In genomic region chr15:80989518-80990478, GRCh38 we compare ENCODE assay signal across 1 cellular context.
TF ChIP-seq lines count a peak whose summit lies in the region.

Gene MESD, minus strand, starts transcription at chr15:80989819. Its CDS starts 28 bp downstream, at chr15:80989791.

TF ChIP-seq in K562, 482 proteins besides CTCF, POLR2A, EP300 and RAD21 (continued from another document and continues in another):
- TF ChIP-seq ZMIZ1 (IDR thresholded peaks at IDR 0.05; ENCODE audit: low read depth in 2 of 2, low read length in 2 of 2): no peak
- no peak for TF ChIP-seq CGGBP1 (CRISPR knock-in tag; IDR thresholded peaks at IDR 0.05)
- TF ChIP-seq YY1 (IDR thresholded peaks at IDR 0.05; ENCODE audit: borderline replicate concordance in 1 of 3, control insufficient read depth in 1 of 3, extremely low read depth in 1 of 3, insufficient read depth in 3 of 3, insufficient read length in 1 of 3, insufficient replicate concordance in 2 of 3, low read depth in 1 of 3, low read length in 2 of 3): peak; percentile 84 to 96 (median 95)
- no peak for TF ChIP-seq PPARD (CRISPR knock-in tag; IDR thresholded peaks at IDR 0.05)
- no peak for TF ChIP-seq CEBPG (CRISPR knock-in tag; IDR thresholded peaks at IDR 0.05)
- no peak for TF ChIP-seq CEBPG (tag; conservative IDR thresholded peaks at IDR 0.05 in 1 of 2, IDR thresholded peaks at IDR 0.05 in 1 of 2)
- peak; percentile 67; the same call in 1 of the 2 replicates for TF ChIP-seq VEZF1 (CRISPR knock-in tag; IDR thresholded peaks at IDR 0.05)
- TF ChIP-seq MLLT1 (IDR thresholded peaks at IDR 0.05): peak in 1 of 2 experiments; percentile 47; a peak in 1 of 4 replicates
- no peak for TF ChIP-seq ZNF253 (CRISPR knock-in tag; conservative IDR thresholded peaks at IDR 0.05)
- TF ChIP-seq HNRNPL (IDR thresholded peaks at IDR 0.05; ENCODE audit: low read depth, low read length): no peak
- no peak for TF ChIP-seq ZNF282 (CRISPR knock-in tag; IDR thresholded peaks at IDR 0.05)
- no peak for TF ChIP-seq SRSF3 (IDR thresholded peaks at IDR 0.05; ENCODE audit: insufficient read depth, low read length)
- no peak for TF ChIP-seq CTCFL (IDR thresholded peaks at IDR 0.05; ENCODE audit: borderline replicate concordance, insufficient read depth, low read depth, low read length, poor library complexity, severe bottlenecking)
- no peak for TF ChIP-seq ZNF644 (tag; IDR thresholded peaks at IDR 0.05; ENCODE audit: low read depth)
- no peak for TF ChIP-seq POLR3G (IDR thresholded peaks at IDR 0.05; ENCODE audit: extremely low read depth, insufficient read length, insufficient replicate concordance)
- TF ChIP-seq POLR2G (IDR thresholded peaks at IDR 0.05; ENCODE audit: low read depth, low read length): peak; percentile 97
- no peak for TF ChIP-seq SAFB2 (IDR thresholded peaks at IDR 0.05; ENCODE audit: borderline replicate concordance, low read depth, low read length, severe bottlenecking)
- no peak for TF ChIP-seq PYGO2 (tag; IDR thresholded peaks at IDR 0.05)
- no peak for TF ChIP-seq BHLHE40 (IDR thresholded peaks at IDR 0.05; ENCODE audit: low read length)
- no peak for TF ChIP-seq SFPQ (IDR thresholded peaks at IDR 0.05; ENCODE audit: low read depth, low read length)
- TF ChIP-seq PRMT5 (CRISPR knock-in tag; IDR thresholded peaks at IDR 0.05): no peak
- TF ChIP-seq FOXA1 (IDR thresholded peaks at IDR 0.05; ENCODE audit: borderline replicate concordance): no peak
- TF ChIP-seq PML (IDR thresholded peaks at IDR 0.05; ENCODE audit: low read length): peak; percentile 58; the same call in 1 of the 2 replicates
- no peak for TF ChIP-seq CREB3 (tag; conservative IDR thresholded peaks at IDR 0.05; ENCODE audit: low read depth)
- TF ChIP-seq MEF2A (IDR thresholded peaks at IDR 0.05; ENCODE audit: control insufficient read depth, low read depth, low read length): no peak
- peak in 1 of 2 experiments; percentile 20 for TF ChIP-seq E2F6 (IDR thresholded peaks at IDR 0.05; ENCODE audit: borderline replicate concordance in 1 of 2, extremely low read depth in 1 of 2, insufficient read depth in 1 of 2, insufficient read length in 1 of 2, low read depth in 1 of 2, low read length in 1 of 2, poor library complexity in 1 of 2, severe bottlenecking in 1 of 2)
- no peak for TF ChIP-seq THAP7 (CRISPR knock-in tag; IDR thresholded peaks at IDR 0.05)
- no peak for TF ChIP-seq HNRNPK (IDR thresholded peaks at IDR 0.05; ENCODE audit: low read depth, low read length, poor library complexity, severe bottlenecking)
- peak; percentile 29; the same call in 1 of the 2 replicates for TF ChIP-seq NBN (IDR thresholded peaks at IDR 0.05; ENCODE audit: low read depth)
- no peak for TF ChIP-seq ZNF551 (CRISPR knock-in tag; IDR thresholded peaks at IDR 0.05)
- no peak for TF ChIP-seq CBX2 (IDR thresholded peaks at IDR 0.05; ENCODE audit: insufficient read depth, low read length, poor library complexity, severe bottlenecking)
- TF ChIP-seq ZFX (CRISPR knock-in tag; IDR thresholded peaks at IDR 0.05): peak; percentile 96
- TF ChIP-seq ZBTB49 (CRISPR knock-in tag; IDR thresholded peaks at IDR 0.05; ENCODE audit: borderline replicate concordance): no peak
- TF ChIP-seq MLX (CRISPR knock-in tag; conservative IDR thresholded peaks at IDR 0.05): no peak
- TF ChIP-seq ZNF766 (CRISPR knock-in tag; conservative IDR thresholded peaks at IDR 0.05): no peak
- no peak for TF ChIP-seq JUN (IDR thresholded peaks at IDR 0.05; ENCODE audit: borderline replicate concordance, low read depth, low read length)
- TF ChIP-seq JUN (CRISPR knock-in tag; IDR thresholded peaks at IDR 0.05; ENCODE audit: borderline replicate concordance): no peak
- TF ChIP-seq RFX5 (IDR thresholded peaks at IDR 0.05; ENCODE audit: low read depth, low read length): no peak
- TF ChIP-seq ZC3H11A (IDR thresholded peaks at IDR 0.05; ENCODE audit: low read depth, low read length): no peak
- TF ChIP-seq SMARCB1 (IDR thresholded peaks at IDR 0.05; ENCODE audit: insufficient read length, low read depth): no peak
- TF ChIP-seq ADNP (tag; IDR thresholded peaks at IDR 0.05): no peak
- no peak for TF ChIP-seq HES1 (IDR thresholded peaks at IDR 0.05; ENCODE audit: low read depth)
- peak; percentile 26 for TF ChIP-seq HNRNPLL (IDR thresholded peaks at IDR 0.05; ENCODE audit: low read depth, low read length, poor library complexity, severe bottlenecking)
- no peak for TF ChIP-seq TFAM (CRISPR knock-in tag; conservative IDR thresholded peaks at IDR 0.05)
- TF ChIP-seq HDAC6 (IDR thresholded peaks at IDR 0.05; ENCODE audit: low read depth, low read length): peak; percentile 79; the same call in 1 of the 2 replicates
- TF ChIP-seq IRF2 (CRISPR knock-in tag; IDR thresholded peaks at IDR 0.05): no peak
- TF ChIP-seq HCFC1 (IDR thresholded peaks at IDR 0.05; ENCODE audit: low read depth, low read length): no peak; the same call in 1 of the 2 replicates
